ENCODE assay signal across 23 cellular contexts in genomic region chr3:157107644-157108133, GRCh38. TPM values are rescaled to one million over a fixed set of nuclear protein-coding genes. Genes with fewer than 3 reads are reported as not detected.
A peak's percentile ranks its signal among the peaks of the same experiment; 100 is the strongest.
DNase-seq lines count a peak whose midpoint lies in the region; ATAC-seq and TF ChIP-seq lines count a peak whose summit lies in the region.
"Had no signal": no experiment of that assay in that cellular context is flagged by ENCODE, and none has a peak within 500 bp of the region (broad histone marks: within the 10 kb centered on the region; RNA-seq: fewer than 3 reads in every experiment).

No MANE protein-coding gene starts in this region.

- H3K27ac Mint-ChIP-seq in CD8-positive, alpha-beta memory T cell, result peak overlapping the region in 1 of 8 donors; percentile 17
- H3K27ac Mint-ChIP-seq in endodermal cell, result peak overlapping the region; percentile 93
- H3K27ac Mint-ChIP-seq: natural killer cell had no signal

- no peak for DNase-seq in CD8-positive, alpha-beta memory T cell
- DNase-seq in NCI-H146 (lab: John Stamatoyannopoulos, UW) (peak; percentile 75), endodermal cell (peak; percentile 71), GM13977 (ENCODE audit: low spot score) (no peak), NCI-H524 (lab: John Stamatoyannopoulos, UW) (no peak), RPMI8226 (no peak)
- DNase-seq: activated CD4-positive, alpha-beta T cell treated with anti-CD3 and anti-CD28 coated beads for 1 hour; activated CD8-positive, alpha-beta memory T cell treated with anti-CD3 and anti-CD28 coated beads for 24 hours; activated naive CD4-positive, alpha-beta T cell treated with anti-CD3 and anti-CD28 coated beads, Interleukin-2, amount 50 U/mL, for 16 hours; activated T-cell treated with anti-CD3 and anti-CD28 coated beads, Interleukin-2, amount 50 U/mL, for 48 hours; cerebellar nuclear complex; effector CD4-positive, alpha-beta T cell; erythroblast; gastrocnemius medialis; mesenchymal stem cell; natural killer cell; NCI-H187 treated with DMSO at 0.1 percent for 48 hours; NCI-H226; SHP77 had no signal

- H3K4me2 ChIP-seq in neural cell (ENCODE audit: low read length), result no peak overlapping the region

- no peak overlapping the region for H3K9ac ChIP-seq in endodermal cell (ENCODE audit: extremely low read depth, low read length, poor library complexity, severe bottlenecking)
- H3K9ac ChIP-seq in neural cell (ENCODE audit: low read length), result no peak overlapping the region

- no peaks in the 10 kb centered on the region for H3K79me2 ChIP-seq in neural cell (replicated peaks; ENCODE audit: insufficient read depth, low read length)

- in situ Hi-C loops in GM13977 (cut with MboI; ENCODE audit: low pct_unique_long_range_greater_than_20kb, low sequenced_read_pairs, unreplicated experiment), result no loop called here

- CTCF ChIA-PET in CD8-positive, alpha-beta memory T cell (lab: Charles Lee), result interaction anchor here (2.0 kb wide), 1 partner anchor 30 kb away, joined by 5 read pairs; no protein-coding TSS in a partner anchor

- no peaks in the 10 kb centered on the region for H3K9me3 ChIP-seq in CD8-positive, alpha-beta memory T cell (ENCODE audit: low read length)
- H3K9me3 ChIP-seq in endodermal cell (ENCODE audit: control insufficient read depth, low read length) (no peaks in the 10 kb centered on the region), neural cell (ENCODE audit: low read length) (no peaks in the 10 kb centered on the region)
- H3K9me3 ChIP-seq: gastrocnemius medialis, ovary had no signal

- POLR2A ChIA-PET in CD8-positive, alpha-beta memory T cell (lab: Charles Lee), result no interaction called here

- peak overlapping the region; percentile 41 for H3K27ac ChIP-seq in CD8-positive, alpha-beta memory T cell (ENCODE audit: low read depth, low read length)
- H3K27ac ChIP-seq in endodermal cell (ENCODE audit: low read depth, low read length) (no peak overlapping the region), neural cell (ENCODE audit: low read length) (no peak overlapping the region)
- H3K27ac ChIP-seq: C4-2B, gastrocnemius medialis had no signal

- H3K9me3 Mint-ChIP-seq in CD8-positive, alpha-beta memory T cell, result no peaks in the 10 kb centered on the region
- H3K9me3 Mint-ChIP-seq in endodermal cell, result no peaks in the 10 kb centered on the region
- H3K9me3 Mint-ChIP-seq: natural killer cell had no signal

- no peak for ATAC-seq in esophagus mucosa
- ATAC-seq: gastrocnemius medialis, natural killer cell had no signal

- no peaks in the 10 kb centered on the region for H3K9me2 ChIP-seq in neural cell (ENCODE audit: insufficient read depth, low read length)

- H4K20me1 ChIP-seq in neural cell (ENCODE audit: insufficient read depth), result no peaks in the 10 kb centered on the region

- no peak for TF ChIP-seq RAD21 in neural cell (conservative IDR thresholded peaks at IDR 0.05)

- no peaks in the 10 kb centered on the region for H3K27me3 Mint-ChIP-seq in CD8-positive, alpha-beta memory T cell
- no peaks in the 10 kb centered on the region for H3K27me3 Mint-ChIP-seq in endodermal cell (ENCODE audit: insufficient read depth)

- no peak overlapping the region for H2AFZ ChIP-seq in neural cell (ENCODE audit: low read depth, low read length)

- H3K4me3 ChIP-seq in CD8-positive, alpha-beta memory T cell (ENCODE audit: low read length), result no peak overlapping the region
- H3K4me3 ChIP-seq in endodermal cell (ENCODE audit: low read length) (no peak overlapping the region), neural cell (ENCODE audit: low read length) (no peak overlapping the region)
- H3K4me3 ChIP-seq: gastrocnemius medialis, ovary had no signal

- H3K36me3 Mint-ChIP-seq in CD8-positive, alpha-beta memory T cell, result no peaks in the 10 kb centered on the region
- no peaks in the 10 kb centered on the region for H3K36me3 Mint-ChIP-seq in endodermal cell (ENCODE audit: low read depth)
- H3K36me3 Mint-ChIP-seq: natural killer cell had no signal

- H3K27me3 ChIP-seq in CD8-positive, alpha-beta memory T cell (ENCODE audit: insufficient read depth, low read length, poor library complexity, severe bottlenecking), result no peaks in the 10 kb centered on the region
- H3K27me3 ChIP-seq in endodermal cell (ENCODE audit: control insufficient read depth, insufficient read depth, low read length, poor library complexity, severe bottlenecking), result no peaks in the 10 kb centered on the region
- H3K27me3 ChIP-seq in neural cell (ENCODE audit: insufficient read depth, low read depth, low read length), result no peaks in the 10 kb centered on the region
- H3K27me3 ChIP-seq: gastrocnemius medialis, ovary had no signal

- peaks cover 16% of the 10 kb centered on the region for H3K4me1 ChIP-seq in CD8-positive, alpha-beta memory T cell (ENCODE audit: insufficient read depth, low read length)
- peaks cover 23% of the 10 kb centered on the region for H3K4me1 ChIP-seq in endodermal cell (ENCODE audit: control insufficient read depth, insufficient read depth, low read length)

- TF ChIP-seq EP300 in neural cell (conservative IDR thresholded peaks at IDR 0.05; ENCODE audit: poor library complexity, severe bottlenecking), result peak; percentile 20

- no peaks in the 10 kb centered on the region for H3F3A ChIP-seq in neural cell (ENCODE audit: insufficient read depth, low read length, poor library complexity, severe bottlenecking)

- TF ChIP-seq CTCF in endodermal cell (conservative IDR thresholded peaks at IDR 0.05), result no peak
- no peak for TF ChIP-seq CTCF in neural cell (IDR thresholded peaks at IDR 0.05; ENCODE audit: poor library complexity, severe bottlenecking)
- TF ChIP-seq CTCF in GM13977 (IDR thresholded peaks at IDR 0.05; ENCODE audit: extremely low read depth, insufficient read depth, missing control alignments), result no peak

- no peak overlapping the region for H3K4me3 Mint-ChIP-seq in CD8-positive, alpha-beta memory T cell
- H3K4me3 Mint-ChIP-seq in endodermal cell, result no peak overlapping the region
- H3K4me3 Mint-ChIP-seq: natural killer cell had no signal

- WGBS in endodermal cell (ENCODE audit: insufficient coverage in 1 of 2, insufficient read length in 1 of 2), 2 experiments, result 30 to 34% methylated on average over 4 to 5 of the region's 5 CpGs

- no peaks in the 10 kb centered on the region for H3K36me3 ChIP-seq in CD8-positive, alpha-beta memory T cell (ENCODE audit: insufficient read depth, low read length)
- H3K36me3 ChIP-seq in endodermal cell (ENCODE audit: control insufficient read depth, insufficient read depth, low read length), result no peaks in the 10 kb centered on the region
- no peaks in the 10 kb centered on the region for H3K36me3 ChIP-seq in neural cell (ENCODE audit: insufficient read depth, low read length)
- H3K36me3 ChIP-seq: gastrocnemius medialis, ovary had no signal

- peaks cover 24 to 30% (median 30%) of the 10 kb centered on the region in 3 donors for H3K4me1 Mint-ChIP-seq in CD8-positive, alpha-beta memory T cell
- peaks cover 74% of the 10 kb centered on the region for H3K4me1 Mint-ChIP-seq in endodermal cell
- H3K4me1 Mint-ChIP-seq: natural killer cell had no signal

TF ChIP-seq in neural cell, 6 proteins besides CTCF, POLR2A, EP300 and RAD21:
- TF ChIP-seq POLR2AphosphoS5 (IDR thresholded peaks at IDR 0.05) (no peak), SMC3 (conservative IDR thresholded peaks at IDR 0.05; ENCODE audit: poor library complexity) (no peak), EZH2 (IDR thresholded peaks at IDR 0.05; ENCODE audit: borderline replicate concordance, insufficient read depth, low read length, poor library complexity, severe bottlenecking) (no peak), MXI1 (conservative IDR thresholded peaks at IDR 0.05; ENCODE audit: poor library complexity, severe bottlenecking) (no peak), TAF1 (IDR thresholded peaks at IDR 0.05; ENCODE audit: low read depth) (no peak), REST (IDR thresholded peaks at IDR 0.05; ENCODE audit: borderline replicate concordance) (no peak)

RNA-seq across cellular contexts. Expression of gene CCNL1, which starts 52.3 kb away (rescaled TPM):
- total RNA-seq in CD8-positive, alpha-beta memory T cell, result 100 to 1,000 TPM; 125 to 126 TPM
- 62.1 TPM for polyA plus RNA-seq in CD8-positive, alpha-beta memory T cell
- total RNA-seq in endodermal cell (100 to 1,000 TPM in 1 of 2 donors, 10 to 100 TPM in 1; 97.4 to 128 TPM), esophagus mucosa (59.5 TPM)
- 100 TPM for polyA plus RNA-seq in endodermal cell (2013, experiment 1 of 2)
- polyA plus RNA-seq in endodermal cell (2013, experiment 2 of 2), result 80.9 TPM
- 186 and 199 TPM in 2 replicates for polyA plus RNA-seq in neural cell
- polyA minus RNA-seq in neural cell, result 224 and 233 TPM in 2 replicates

Comparison
In these comparisons a context has a peak if more than half of its experiments do, and no peak if none do; other contexts are left out.
1. DNase-seq: peak in NCI-H146 (single experiment) and endodermal cell (single experiment); none in CD8-positive, alpha-beta memory T cell (0 of 5), GM13977 (single experiment), NCI-H524 (0 of 2) and RPMI8226 (single experiment).